2 cellular contexts compared by ENCODE assay signal in genomic region chr17:79801156-79802038, GRCh38.
TF ChIP-seq lines count a peak whose summit lies in the region.

No MANE protein-coding gene starts in this region.

TF ChIP-seq in HEK293, 187 proteins besides CTCF, POLR2A, EP300 and RAD21 (continues in another document):
- TF ChIP-seq ZNF155 (tag by site-specific recombination; IDR thresholded peaks at IDR 0.05), result no peak
- peak; percentile 45 for TF ChIP-seq SP2 (tag by site-specific recombination; IDR thresholded peaks at IDR 0.05)
- no peak for TF ChIP-seq ZNF341 (tag by site-specific recombination; IDR thresholded peaks at IDR 0.05; ENCODE audit: low read depth)
- TF ChIP-seq ZNF426 (tag by site-specific recombination; IDR thresholded peaks at IDR 0.05), result no peak
- TF ChIP-seq GLI4 (tag by site-specific recombination; IDR thresholded peaks at IDR 0.05), result no peak
- no peak for TF ChIP-seq ZNF18 (tag by site-specific recombination; IDR thresholded peaks at IDR 0.05)
- no peak for TF ChIP-seq ZNF48 (tag by site-specific recombination; IDR thresholded peaks at IDR 0.05)
- no peak for TF ChIP-seq ZNF16 (tag by site-specific recombination; IDR thresholded peaks at IDR 0.05; ENCODE audit: low read depth)
- TF ChIP-seq ZBTB6 (tag by site-specific recombination; IDR thresholded peaks at IDR 0.05), result peak; percentile 21; the same call in 1 of the 2 replicates
- TF ChIP-seq ZNF654 (tag by site-specific recombination; IDR thresholded peaks at IDR 0.05; ENCODE audit: low read depth), result no peak
- TF ChIP-seq AEBP2 (tag by site-specific recombination; IDR thresholded peaks at IDR 0.05; ENCODE audit: borderline replicate concordance), result no peak
- TF ChIP-seq ZBTB8A (tag by site-specific recombination; IDR thresholded peaks at IDR 0.05), result peak; percentile 91
- no peak for TF ChIP-seq ZNF280D (tag by site-specific recombination; IDR thresholded peaks at IDR 0.05)
- peak; percentile 5; the same call in 1 of the 2 replicates for TF ChIP-seq ZNF600 (tag by site-specific recombination; IDR thresholded peaks at IDR 0.05)
- no peak for TF ChIP-seq INSM2 (tag by site-specific recombination; IDR thresholded peaks at IDR 0.05)

TF ChIP-seq in HepG2, 621 proteins besides CTCF, POLR2A, EP300 and RAD21 (continues in another document):
- TF ChIP-seq ZNF580 (CRISPR knock-in tag; IDR thresholded peaks at IDR 0.05; ENCODE audit: borderline replicate concordance, low read depth), result no peak
- TF ChIP-seq ZNF496 (CRISPR knock-in tag; IDR thresholded peaks at IDR 0.05; ENCODE audit: insufficient replicate concordance), result no peak
- peak; percentile 19 for TF ChIP-seq MED8 (CRISPR knock-in tag; IDR thresholded peaks at IDR 0.05; ENCODE audit: insufficient replicate concordance)
- peak; percentile 51; the same call in 1 of the 2 replicates for TF ChIP-seq ZFP91 (CRISPR knock-in tag; IDR thresholded peaks at IDR 0.05; ENCODE audit: borderline replicate concordance)
- 0 out of 2 replicates have a peak, but pooled peaks have one; percentile 11 for TF ChIP-seq ZBTB7B (CRISPR knock-in tag; IDR thresholded peaks at IDR 0.05)
- 0 out of 2 replicates have a peak, but pooled peaks have one; percentile 33 for TF ChIP-seq PBX3 (CRISPR knock-in tag; IDR thresholded peaks at IDR 0.05; ENCODE audit: borderline replicate concordance)
- TF ChIP-seq ZNF629 (CRISPR knock-in tag; conservative IDR thresholded peaks at IDR 0.05), result peak; percentile 86
- peak; percentile 61; the same call in 1 of the 2 replicates for TF ChIP-seq HOXA5 (CRISPR knock-in tag; IDR thresholded peaks at IDR 0.05)
- TF ChIP-seq RCOR2 (CRISPR knock-in tag; IDR thresholded peaks at IDR 0.05), result no peak
- TF ChIP-seq CCAR2 (optimal IDR thresholded peaks at IDR 0.05; ENCODE audit: low read depth, low read length), result no peak
- TF ChIP-seq ZNF280D (CRISPR knock-in tag; IDR thresholded peaks at IDR 0.05), result peak; percentile 47; the same call in 1 of the 2 replicates
- TF ChIP-seq TIGD3 (CRISPR knock-in tag; IDR thresholded peaks at IDR 0.05; ENCODE audit: borderline replicate concordance), result no peak
- TF ChIP-seq GATAD1 (CRISPR knock-in tag; IDR thresholded peaks at IDR 0.05), result no peak
- no peak for TF ChIP-seq ZBTB42 (CRISPR knock-in tag; IDR thresholded peaks at IDR 0.05)
- TF ChIP-seq FOXO4 (CRISPR knock-in tag; conservative IDR thresholded peaks at IDR 0.05), result 0 out of 2 replicates have a peak, but pooled peaks have one; percentile 76
- TF ChIP-seq ZNF770 (CRISPR knock-in tag; IDR thresholded peaks at IDR 0.05), result no peak; the same call in 1 of the 2 replicates
- peak; percentile 99 for TF ChIP-seq ZNF142 (CRISPR knock-in tag; IDR thresholded peaks at IDR 0.05)
- TF ChIP-seq HOXD1 (CRISPR knock-in tag; IDR thresholded peaks at IDR 0.05), result 0 out of 2 replicates have a peak, but pooled peaks have one; percentile 10
- TF ChIP-seq ZNF143 (CRISPR knock-in tag; IDR thresholded peaks at IDR 0.05), result no peak
- no peak for TF ChIP-seq GMEB2 (CRISPR knock-in tag; IDR thresholded peaks at IDR 0.05; ENCODE audit: low read depth)
- no peak for TF ChIP-seq ZNF367 (CRISPR knock-in tag; IDR thresholded peaks at IDR 0.05; ENCODE audit: borderline replicate concordance)
- TF ChIP-seq FOSL2 (CRISPR knock-in tag; IDR thresholded peaks at IDR 0.05), result no peak
- TF ChIP-seq BRD4 (CRISPR knock-in tag; IDR thresholded peaks at IDR 0.05), result peak; percentile 83; the same call in 1 of the 2 replicates
- no peak for TF ChIP-seq RFX1 (IDR thresholded peaks at IDR 0.05)
